In genomic region chr6:143496974-143497373, GRCh38 we compare ENCODE assay signal across 32 cellular contexts.
"Had no signal": no experiment of that assay in that cellular context is flagged by ENCODE, and none has a peak within 500 bp of the region (broad histone marks: within the 10 kb centered on the region; RNA-seq: fewer than 3 reads in every experiment).

No MANE protein-coding gene starts in this region.

- H3K4me3 ChIP-seq: ascending aorta, cardiac muscle cell had no signal

- H3K4me1 ChIP-seq: ascending aorta had no signal

- ATAC-seq: activated CD4-positive, alpha-beta T cell treated with anti-CD3 and anti-CD28 coated beads for 36 hours; activated CD4-positive, CD25-positive, alpha-beta regulatory T cell treated with anti-CD3 and anti-CD28 coated beads, Interleukin-2, amount 50 U/mL, for 24 hours; activated CD8-positive, alpha-beta memory T cell treated with anti-CD3 and anti-CD28 coated beads, Interleukin-2, amount 10 ng/mL, durations not matched to agents 7 days and 5 days; activated CD8-positive, alpha-beta T cell treated with anti-CD3 and anti-CD28 coated beads, Interleukin-2, amount 10 ng/mL, durations not matched to agents 7 days and 5 days; activated naive CD8-positive, alpha-beta T cell treated with anti-CD3 and anti-CD28 coated beads, Interleukin-2, amount 50 U/mL, for 24 hours had no signal

- H3K9me3 ChIP-seq: ascending aorta had no signal

- H3K27me3 ChIP-seq: ascending aorta, cardiac muscle cell had no signal

- H3K27ac ChIP-seq: ascending aorta, cardiac muscle cell, VCaP had no signal

- DNase-seq: activated CD4-positive, alpha-beta memory T cell treated with anti-CD3 and anti-CD28 coated beads, Interleukin-2, amount 10 ng/mL, durations not matched to agents 7 days and 5 days; activated CD4-positive, alpha-beta T cell treated with anti-CD3 and anti-CD28 coated beads for 1 hour; activated CD4-positive, alpha-beta T cell treated with anti-CD3 and anti-CD28 coated beads for 36 hours; activated CD4-positive, alpha-beta T cell treated with anti-CD3 and anti-CD28 coated beads for 48 hours; activated CD4-positive, alpha-beta T cell treated with anti-CD3 and anti-CD28 coated beads, Interleukin-2, amount 10 ng/mL, durations not matched to agents 7 days and 5 days; activated CD4-positive, alpha-beta T cell treated with anti-CD3 and anti-CD28 coated beads, Interleukin-2, amount 50 U/mL, for 48 hours; activated CD4-positive, CD25-positive, alpha-beta regulatory T cell; activated CD8-positive, alpha-beta memory T cell treated with anti-CD3 and anti-CD28 coated beads for 24 hours; activated CD8-positive, alpha-beta memory T cell treated with anti-CD3 and anti-CD28 coated beads, Interleukin-2, amount 10 ng/mL, durations not matched to agents 7 days and 5 days; activated CD8-positive, alpha-beta memory T cell treated with anti-CD3 and anti-CD28 coated beads, Interleukin-2, amount 50 U/mL, for 48 hours; activated CD8-positive, alpha-beta T cell treated with anti-CD3 and anti-CD28 coated beads, Interleukin-2, amount 10 ng/mL, durations not matched to agents 7 days and 5 days; activated effector memory CD4-positive, alpha-beta T cell treated with Interleukin-2 at 50 U/mL for 16 hours; activated gamma-delta T cell; activated naive CD4-positive, alpha-beta T cell treated with anti-CD3 and anti-CD28 coated beads, Interleukin-2, amount 10 ng/mL, durations not matched to agents 7 days and 5 days; activated naive CD4-positive, alpha-beta T cell treated with Interleukin-2 at 50 U/mL for 16 hours; activated naive CD8-positive, alpha-beta T cell treated with anti-CD3 and anti-CD28 coated beads, Interleukin-2, amount 10 ng/mL, durations not matched to agents 7 days and 5 days; activated naive CD8-positive, alpha-beta T cell treated with anti-CD3 and anti-CD28 coated beads, Interleukin-2, amount 50 U/mL, for 24 hours; activated T-cell treated with anti-CD3 and anti-CD28 coated beads, Interleukin-2, amount 50 U/mL, for 24 hours; activated T-cell treated with anti-CD3 and anti-CD28 coated beads, Interleukin-2, amount 50 U/mL, for 48 hours; amygdala; anterior cingulate cortex; caudate nucleus; cerebellar nuclear complex; T-helper 1 cell; T-helper 2 cell; T-helper 9 cell had no signal

- FAIRE-seq: bronchial epithelial cell, TTC549 had no signal
